Comparison of ENCODE assay signal across 26 cellular contexts in genomic region chr3:115464036-115464435, GRCh38.
DNase-seq lines count a peak whose midpoint lies in the region; ATAC-seq, FAIRE-seq and TF ChIP-seq lines count a peak whose summit lies in the region.
"Had no signal": no experiment of that assay in that cellular context is flagged by ENCODE, and none has a peak within 500 bp of the region (broad histone marks: within the 10 kb centered on the region; RNA-seq: fewer than 3 reads in every experiment).

No MANE protein-coding gene starts in this region.

- H3K23ac ChIP-seq in IMR-90 (ENCODE audit: low read depth, low read length): no peak overlapping the region

- no peak overlapping the region for H4K5ac ChIP-seq in IMR-90 (ENCODE audit: low read depth, low read length)

- no peak for FAIRE-seq in A549 (lab: Jason Lieb, UNC)
- peak; percentile 49 for FAIRE-seq in frontal cortex (lab: Jason Lieb, UNC)
- FAIRE-seq: A204.1, GM12892, GM18507 had no signal

- H3K27me3 ChIP-seq in IMR-90 (ENCODE audit: control insufficient read depth, insufficient read depth, low read length): no peaks in the 10 kb centered on the region; the same call in 1 of the 2 replicates
- H3K27me3 ChIP-seq: BE2C, BLaER1 had no signal

- H3K4me1 ChIP-seq in A549: no peaks in the 10 kb centered on the region
- no peaks in the 10 kb centered on the region for H3K4me1 ChIP-seq in IMR-90 (ENCODE audit: control insufficient read depth, insufficient read depth, low read length)
- H3K4me1 ChIP-seq: BE2C, BLaER1 had no signal

- TF ChIP-seq POLR2A in A549 (IDR thresholded peaks at IDR 0.05; ENCODE audit: low read length) (no peak), IMR-90 (IDR thresholded peaks at IDR 0.05; ENCODE audit: low read depth, low read length) (no peak)

- H3K4me3 ChIP-seq in A549 (no peak overlapping the region), IMR-90 (ENCODE audit: insufficient read depth, low read depth, low read length) (no peak overlapping the region)
- H3K4me3 ChIP-seq: BLaER1, GM12878 had no signal

- H2AFZ ChIP-seq in IMR-90 (replicated peaks; ENCODE audit: low read length, poor library complexity): no peak overlapping the region

- H2BK20ac ChIP-seq in IMR-90 (ENCODE audit: low read depth, low read length): no peak overlapping the region

- 5% methylated on average over 2 of the region's 2 CpGs for WGBS in A549 (ENCODE audit: missing lambda C conversion rate)
- no CpG with 5 or more reads among the region's 2 CpGs for WGBS in IMR-90 (ENCODE audit: extremely low coverage in 2 of 2, insufficient read length in 1 of 2), 2 experiments

- no peak overlapping the region for H4K8ac ChIP-seq in IMR-90 (ENCODE audit: low read depth in 2 of 2, low read length in 2 of 2)

- DNase-seq in A549 (ENCODE audit: low read depth in 1 of 2, low spot score in 1 of 2) (no peak), IMR-90 (no peak), frontal cortex (ENCODE audit: low spot score in 2 of 2) (no peak), superior temporal gyrus (ENCODE audit: extremely low spot score) (no peak)
- DNase-seq in activated T-helper 1 cell treated with anti-CD3 and anti-CD28 coated beads, Interleukin-12 subunit alpha, Interleukin-12 subunit beta, Interleukin-2, Interleukin-4 antibody, amounts not matched to agents 30 ng/mL and 10 ng/mL and 1 ng/mL, durations not matched to agents 14 hours and 24 hours and 36 hours (ENCODE audit: low spot score): no peak
- DNase-seq: 8988T; AML-193; BE2C; C1 segment of cervical spinal cord; CD4-positive, alpha-beta memory T cell; CD4-positive, CD25-positive, alpha-beta regulatory T cell; CD8-positive, alpha-beta memory T cell; COR-L47; DMS 273 treated with DMSO at 0.1 percent for 48 hours; DMS153; DMS53; DMS79; DND-41; EL; GDM1 had no signal

- no peak overlapping the region for H3K4ac ChIP-seq in IMR-90 (ENCODE audit: low read depth, low read length)

- H3K9ac ChIP-seq in IMR-90 (ENCODE audit: low read depth, low read length): no peak overlapping the region
- H3K9ac ChIP-seq: BLaER1 had no signal

- H3K4me1 Mint-ChIP-seq in activated T-helper 1 cell treated with anti-CD3 and anti-CD28 coated beads, Interleukin-12 subunit alpha, Interleukin-12 subunit beta, Interleukin-2, Interleukin-4 antibody, amounts not matched to agents 30 ng/mL and 10 ng/mL and 1 ng/mL, durations not matched to agents 14 hours and 24 hours and 36 hours (ENCODE audit: low read depth): no peaks in the 10 kb centered on the region
- H3K4me1 Mint-ChIP-seq: CD14-positive monocyte; CD4-positive, alpha-beta memory T cell; CD4-positive, CD25-positive, alpha-beta regulatory T cell; CD8-positive, alpha-beta memory T cell had no signal

- no peak overlapping the region for H2AK9ac ChIP-seq in IMR-90 (replicated peaks; ENCODE audit: low read depth, low read length, poor library complexity)

- no peaks in the 10 kb centered on the region for H3K9me3 ChIP-seq in A549
- H3K9me3 ChIP-seq in IMR-90 (ENCODE audit: control insufficient read depth, insufficient read depth, low read length): no peaks in the 10 kb centered on the region
- H3K9me3 ChIP-seq: BE2C, BLaER1 had no signal

- H3K14ac ChIP-seq in IMR-90 (replicated peaks; ENCODE audit: low read depth, low read length): no peak overlapping the region

- no peak overlapping the region for H3K56ac ChIP-seq in IMR-90 (ENCODE audit: extremely low read depth, insufficient read depth, low read length)

- TF ChIP-seq EP300 in A549 (IDR thresholded peaks at IDR 0.05): no peak

- TF ChIP-seq CTCF in A549 (IDR thresholded peaks at IDR 0.05) (no peak), IMR-90 (conservative IDR thresholded peaks at IDR 0.05; ENCODE audit: low read depth, low read length) (no peak)

- H3K4me2 ChIP-seq in A549 (no peak overlapping the region), IMR-90 (ENCODE audit: low read depth, low read length) (no peak overlapping the region)
- H3K4me2 ChIP-seq: BLaER1 had no signal

- no TSS peak for BruUV-seq in IMR-90 (replicated peaks; lab: Mats Ljungman, UMichigan)

- H3K79me1 ChIP-seq in IMR-90 (ENCODE audit: low read depth in 1 of 2, low read length in 2 of 2): no peaks in the 10 kb centered on the region

- ATAC-seq in A549: no peak
- no peak for ATAC-seq in IMR-90 (ENCODE audit: low read depth)
- ATAC-seq: GM12878 had no signal

- no peak overlapping the region for H2BK15ac ChIP-seq in IMR-90 (ENCODE audit: low read depth, low read length)

- no peak overlapping the region for H2BK120ac ChIP-seq in IMR-90 (ENCODE audit: low read depth, low read length)

- H3K9me3 Mint-ChIP-seq in activated T-helper 1 cell treated with anti-CD3 and anti-CD28 coated beads, Interleukin-12 subunit alpha, Interleukin-12 subunit beta, Interleukin-2, Interleukin-4 antibody, amounts not matched to agents 30 ng/mL and 10 ng/mL and 1 ng/mL, durations not matched to agents 14 hours and 24 hours and 36 hours: peaks cover 8% of the 10 kb centered on the region

- TF ChIP-seq RAD21 in A549 (conservative IDR thresholded peaks at IDR 0.05 in 1 of 2, IDR thresholded peaks at IDR 0.05 in 1 of 2): no peak
- no peak for TF ChIP-seq RAD21 in IMR-90 (IDR thresholded peaks at IDR 0.05; ENCODE audit: low read length)

- H4K91ac ChIP-seq in IMR-90 (ENCODE audit: insufficient read depth, low read depth, low read length): no peak overlapping the region

- CTCF ChIA-PET in A549 (lab: Yijun Ruan, JAX) (no interaction called here), IMR-90 (lab: Yijun Ruan, JAX) (no interaction called here)

- no peak overlapping the region for H2BK5ac ChIP-seq in IMR-90 (ENCODE audit: low read depth, low read length, poor library complexity, severe bottlenecking)

- intact Hi-C loops in IMR-90 (cut with micrococcal nuclease): no loop called here
- intact Hi-C loops in activated T-helper 1 cell treated with anti-CD3 and anti-CD28 coated beads, Interleukin-12 subunit alpha, Interleukin-12 subunit beta, Interleukin-2, Interleukin-4 antibody, amounts not matched to agents 30 ng/mL and 10 ng/mL and 1 ng/mL, durations not matched to agents 14 hours and 24 hours and 36 hours (cut with micrococcal nuclease): no loop called here

- no peak overlapping the region for H2AK5ac ChIP-seq in IMR-90 (ENCODE audit: low read depth, low read length)

- H3K9me1 ChIP-seq in IMR-90 (ENCODE audit: insufficient read depth, low read length): no peaks in the 10 kb centered on the region

- H3K27ac Mint-ChIP-seq in activated T-helper 1 cell treated with anti-CD3 and anti-CD28 coated beads, Interleukin-12 subunit alpha, Interleukin-12 subunit beta, Interleukin-2, Interleukin-4 antibody, amounts not matched to agents 30 ng/mL and 10 ng/mL and 1 ng/mL, durations not matched to agents 14 hours and 24 hours and 36 hours: no peak overlapping the region
- H3K27ac Mint-ChIP-seq: CD14-positive monocyte; CD4-positive, alpha-beta memory T cell; CD4-positive, CD25-positive, alpha-beta regulatory T cell; CD8-positive, alpha-beta memory T cell had no signal

- no peak overlapping the region for H3K4me3 Mint-ChIP-seq in activated T-helper 1 cell treated with anti-CD3 and anti-CD28 coated beads, Interleukin-12 subunit alpha, Interleukin-12 subunit beta, Interleukin-2, Interleukin-4 antibody, amounts not matched to agents 30 ng/mL and 10 ng/mL and 1 ng/mL, durations not matched to agents 14 hours and 24 hours and 36 hours
- H3K4me3 Mint-ChIP-seq: CD14-positive monocyte; CD4-positive, alpha-beta memory T cell; CD4-positive, CD25-positive, alpha-beta regulatory T cell; CD8-positive, alpha-beta memory T cell had no signal

- H3K36me3 ChIP-seq in IMR-90 (ENCODE audit: control insufficient read depth, insufficient read depth, low read length): no peaks in the 10 kb centered on the region
- H3K36me3 ChIP-seq: BE2C, BLaER1 had no signal

- dilution Hi-C loops in IMR-90 (cut with HindIII; ENCODE audit: low sequenced_read_pairs, unreplicated experiment): no loop called here

- in situ Hi-C loops in IMR-90 (cut with MboI; ENCODE audit: low sequenced_read_pairs): no loop called here

- no peaks in the 10 kb centered on the region for H4K20me1 ChIP-seq in IMR-90 (ENCODE audit: insufficient read depth, low read length)
- H4K20me1 ChIP-seq: BLaER1 had no signal

- H3K36me3 Mint-ChIP-seq in activated T-helper 1 cell treated with anti-CD3 and anti-CD28 coated beads, Interleukin-12 subunit alpha, Interleukin-12 subunit beta, Interleukin-2, Interleukin-4 antibody, amounts not matched to agents 30 ng/mL and 10 ng/mL and 1 ng/mL, durations not matched to agents 14 hours and 24 hours and 36 hours (ENCODE audit: low read depth): no peaks in the 10 kb centered on the region
- H3K36me3 Mint-ChIP-seq: CD14-positive monocyte; CD4-positive, alpha-beta memory T cell; CD4-positive, CD25-positive, alpha-beta regulatory T cell; CD8-positive, alpha-beta memory T cell had no signal

- H3K18ac ChIP-seq in IMR-90 (ENCODE audit: low read depth, low read length): no peak overlapping the region

- H3K27ac ChIP-seq in A549: no peak overlapping the region
- no peak overlapping the region for H3K27ac ChIP-seq in IMR-90 (ENCODE audit: insufficient read depth, low read length)
- H3K27ac ChIP-seq: BLaER1 had no signal

- POLR2A ChIA-PET in A549 (lab: Yijun Ruan, JAX): no interaction called here
- POLR2A ChIA-PET in IMR-90 (lab: Charles Lee; ENCODE audit: unreplicated experiment): no interaction called here

- peaks cover 2% of the 10 kb centered on the region for H3K27me3 Mint-ChIP-seq in activated T-helper 1 cell treated with anti-CD3 and anti-CD28 coated beads, Interleukin-12 subunit alpha, Interleukin-12 subunit beta, Interleukin-2, Interleukin-4 antibody, amounts not matched to agents 30 ng/mL and 10 ng/mL and 1 ng/mL, durations not matched to agents 14 hours and 24 hours and 36 hours (ENCODE audit: insufficient read depth)
- H3K27me3 Mint-ChIP-seq: CD4-positive, CD25-positive, alpha-beta regulatory T cell had no signal

TF ChIP-seq in A549, 52 proteins besides CTCF, POLR2A, EP300 and RAD21 (continues in another document):
- TF ChIP-seq BHLHE40 (IDR thresholded peaks at IDR 0.05; ENCODE audit: low read depth, low read length) (no peak), PHF8 (IDR thresholded peaks at IDR 0.05; ENCODE audit: borderline replicate concordance, low read depth) (no peak), FOSB (CRISPR knock-in tag; IDR thresholded peaks at IDR 0.05) (no peak), HEYL (CRISPR knock-in tag; IDR thresholded peaks at IDR 0.05) (no peak), MAFK (IDR thresholded peaks at IDR 0.05; ENCODE audit: partially characterized antibody) (peak; percentile 83), MAZ (IDR thresholded peaks at IDR 0.05; ENCODE audit: borderline replicate concordance, low read depth, low read length) (no peak), RFX5 (IDR thresholded peaks at IDR 0.05) (no peak)

TF ChIP-seq in IMR-90, 13 proteins besides CTCF, POLR2A, EP300 and RAD21:
- TF ChIP-seq NFE2L2 (IDR thresholded peaks at IDR 0.05; ENCODE audit: low read depth, low read length): peak; percentile 86
- TF ChIP-seq FOS (IDR thresholded peaks at IDR 0.05; ENCODE audit: low read depth, low read length): no peak
- peak; percentile 50; the same call in 1 of the 2 replicates for TF ChIP-seq MAFK (IDR thresholded peaks at IDR 0.05; ENCODE audit: low read depth, low read length)
